ENCODE assay signal across 17 cellular contexts in the genomic region with DNA sequence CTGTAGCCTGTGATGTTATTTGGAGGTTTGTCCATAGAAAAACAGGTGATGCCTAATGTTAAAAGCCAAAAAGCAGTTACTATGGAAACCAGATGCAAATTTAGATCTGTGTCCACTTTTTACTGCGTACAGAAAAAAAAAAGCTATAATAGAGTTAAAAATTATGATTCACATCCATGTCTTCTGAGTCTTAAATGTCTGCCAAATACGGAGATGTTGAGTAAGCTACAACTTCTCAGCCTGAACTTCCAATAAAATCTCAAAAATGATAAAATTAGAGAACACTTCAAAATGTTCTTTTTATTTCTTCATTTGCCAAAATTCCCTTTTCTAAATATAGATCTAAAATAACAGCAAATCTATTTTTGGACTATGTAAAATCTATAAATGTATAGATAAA.
"Had no signal": no experiment of that assay in that cellular context is flagged by ENCODE, and none has a peak within 500 bp of the region (broad histone marks: within the 10 kb centered on the region; RNA-seq: fewer than 3 reads in every experiment).

No MANE protein-coding gene starts in this region.

- H3K9me3 ChIP-seq: heart left ventricle, lower lobe of right lung, ovary, spleen had no signal

- H3K36me3 ChIP-seq: brain microvascular endothelial cell, heart left ventricle, lower lobe of right lung, neural progenitor cell, ovary, spleen had no signal

- H3K9ac ChIP-seq: neural progenitor cell had no signal

- DNase-seq: activated CD4-positive, CD25-positive, alpha-beta regulatory T cell treated with anti-CD3 and anti-CD28 coated beads, Interleukin-2, amount 50 U/mL, for 72 hours; activated naive CD8-positive, alpha-beta T cell treated with anti-CD3 and anti-CD28 coated beads for 36 hours; anterior cingulate cortex; brain microvascular endothelial cell; dermis blood vessel endothelial cell; effector memory CD8-positive, alpha-beta T cell; foreskin melanocyte; heart left ventricle; immature natural killer cell; left cardiac atrium; lower lobe of right lung; naive B cell; ovary; spleen; T1000 had no signal

- H3K27me3 ChIP-seq: brain microvascular endothelial cell, heart left ventricle, neural progenitor cell, spleen had no signal

- H3K27ac ChIP-seq: brain microvascular endothelial cell, lower lobe of right lung, neural progenitor cell, ovary, spleen had no signal

- H3K4me3 ChIP-seq: heart left ventricle, lower lobe of right lung, neural progenitor cell, ovary, spleen had no signal

- H2AFZ ChIP-seq: neural progenitor cell had no signal

- ATAC-seq: effector memory CD8-positive, alpha-beta T cell; left cardiac atrium; lower lobe of right lung; sciatic nerve had no signal

- H3K4me1 ChIP-seq: lower lobe of right lung, neural progenitor cell, spleen had no signal

- H3K4me2 ChIP-seq: neural progenitor cell had no signal
